10 cellular contexts compared by ENCODE assay signal in the genomic region with DNA sequence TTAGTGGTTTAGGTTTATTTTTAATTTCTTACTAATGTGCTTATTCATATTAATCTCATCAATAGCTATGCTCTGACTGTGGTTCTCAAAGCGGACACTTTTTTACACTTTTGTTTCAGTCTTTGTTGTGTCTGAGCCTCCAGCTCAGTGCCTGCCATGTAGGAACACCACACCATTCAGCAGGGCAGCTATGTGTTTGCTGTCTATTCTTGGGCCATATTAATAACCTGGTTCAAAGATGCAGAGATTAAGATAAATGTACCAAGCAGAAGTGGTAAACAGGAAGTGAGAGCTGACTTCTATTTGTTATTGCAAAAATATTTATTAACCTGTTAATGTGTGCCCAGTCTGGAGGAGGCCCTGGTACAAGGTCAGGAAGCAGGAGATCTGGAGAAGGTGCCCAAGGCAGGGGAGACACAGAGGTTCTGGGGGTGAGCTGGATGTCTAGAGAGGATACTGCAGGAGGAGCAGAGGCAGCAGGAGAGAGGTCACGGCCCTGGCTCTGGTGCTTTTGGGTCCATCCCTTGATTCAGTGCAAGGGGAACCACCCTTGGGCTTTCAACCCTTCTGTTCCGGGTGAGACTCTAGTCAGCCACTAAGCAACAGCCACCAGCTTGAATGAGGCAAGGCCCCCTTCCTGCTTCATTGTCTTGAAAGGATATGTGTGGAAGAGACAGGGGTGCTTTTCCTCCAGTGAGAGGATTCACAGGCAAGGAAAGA. TPM values are rescaled to one million over a fixed set of nuclear protein-coding genes. Genes with fewer than 3 reads are reported as not detected.
A peak's percentile ranks its signal among the peaks of the same experiment; 100 is the strongest.
DNase-seq lines count a peak whose midpoint lies in the region; ATAC-seq and TF ChIP-seq lines count a peak whose summit lies in the region.
"Had no signal": no experiment of that assay in that cellular context is flagged by ENCODE, and none has a peak within 500 bp of the region (broad histone marks: within the 10 kb centered on the region; RNA-seq: fewer than 3 reads in every experiment).

No MANE protein-coding gene starts in this region.

- ATAC-seq in GM18508 (IDR thresholded peaks at IDR 0.05; ENCODE audit: insufficient read depth, unreplicated experiment) = peak; percentile 37
- peak; percentile 66 for ATAC-seq in HG02588 (IDR thresholded peaks at IDR 0.05; ENCODE audit: unreplicated experiment)
- no peak for ATAC-seq in psoas muscle
- no peak for ATAC-seq in HG02840 (IDR thresholded peaks at IDR 0.05; ENCODE audit: low FRiP score, unreplicated experiment)

- H3K27me3 ChIP-seq in psoas muscle (ENCODE audit: insufficient read depth in 3 of 3, low read length in 2 of 3) = no peaks in the 10 kb centered on the region

- no peak for TF ChIP-seq CTCF in psoas muscle (IDR thresholded peaks at IDR 0.05)

- H3K4me3 Mint-ChIP-seq in activated T-helper 1 cell treated with anti-CD3 and anti-CD28 coated beads, Interleukin-12 subunit alpha, Interleukin-12 subunit beta, Interleukin-2, Interleukin-4 antibody, amounts not matched to agents 30 ng/mL and 10 ng/mL and 1 ng/mL, durations not matched to agents 14 hours and 24 hours and 36 hours = peak overlapping the region; percentile 3
- H3K4me3 Mint-ChIP-seq: central memory CD8-positive, alpha-beta T cell had no signal

- H3K4me3 ChIP-seq in psoas muscle = peak overlapping the region; percentile 41

- peaks cover 14% of the 10 kb centered on the region for H3K27me3 Mint-ChIP-seq in activated T-helper 1 cell treated with anti-CD3 and anti-CD28 coated beads, Interleukin-12 subunit alpha, Interleukin-12 subunit beta, Interleukin-2, Interleukin-4 antibody, amounts not matched to agents 30 ng/mL and 10 ng/mL and 1 ng/mL, durations not matched to agents 14 hours and 24 hours and 36 hours (ENCODE audit: insufficient read depth)

- no peaks in the 10 kb centered on the region for H3K4me1 ChIP-seq in psoas muscle

- peaks cover 37% of the 10 kb centered on the region for H3K4me1 Mint-ChIP-seq in activated T-helper 1 cell treated with anti-CD3 and anti-CD28 coated beads, Interleukin-12 subunit alpha, Interleukin-12 subunit beta, Interleukin-2, Interleukin-4 antibody, amounts not matched to agents 30 ng/mL and 10 ng/mL and 1 ng/mL, durations not matched to agents 14 hours and 24 hours and 36 hours (ENCODE audit: low read depth)

- H3K36me3 ChIP-seq in psoas muscle (ENCODE audit: insufficient read depth in 1 of 2, low read depth in 1 of 2) = no peaks in the 10 kb centered on the region

- H3K27ac Mint-ChIP-seq in activated T-helper 1 cell treated with anti-CD3 and anti-CD28 coated beads, Interleukin-12 subunit alpha, Interleukin-12 subunit beta, Interleukin-2, Interleukin-4 antibody, amounts not matched to agents 30 ng/mL and 10 ng/mL and 1 ng/mL, durations not matched to agents 14 hours and 24 hours and 36 hours = peak overlapping the region; percentile 24

- WGBS in psoas muscle, 3 donors = 86 to 96% (median 88%) methylated on average over 3 of the region's 3 CpGs

- intact Hi-C loops in activated T-helper 1 cell treated with anti-CD3 and anti-CD28 coated beads, Interleukin-12 subunit alpha, Interleukin-12 subunit beta, Interleukin-2, Interleukin-4 antibody, amounts not matched to agents 30 ng/mL and 10 ng/mL and 1 ng/mL, durations not matched to agents 14 hours and 24 hours and 36 hours (cut with micrococcal nuclease) = no loop called here
- intact Hi-C loops in psoas muscle (cut with DNase I) = no loop called here

- DNase-seq in activated T-helper 1 cell treated with anti-CD3 and anti-CD28 coated beads, Interleukin-12 subunit alpha, Interleukin-12 subunit beta, Interleukin-2, Interleukin-4 antibody, amounts not matched to agents 30 ng/mL and 10 ng/mL and 1 ng/mL, durations not matched to agents 14 hours and 24 hours and 36 hours (ENCODE audit: low spot score) = no peak
- DNase-seq in psoas muscle (no peak), GOT3 (lab: John Stamatoyannopoulos, UW) (no peak), midbrain (lab: John Stamatoyannopoulos, UW) (no peak)
- DNase-seq: NK-92 treated with Interleukin-12 subunit alpha and Interleukin-12 subunit beta, amount 100 ng/mL, for 24 hours had no signal

- no peak overlapping the region for H3K27ac ChIP-seq in psoas muscle
- H3K27ac ChIP-seq: VCaP had no signal

- H3K36me3 Mint-ChIP-seq in activated T-helper 1 cell treated with anti-CD3 and anti-CD28 coated beads, Interleukin-12 subunit alpha, Interleukin-12 subunit beta, Interleukin-2, Interleukin-4 antibody, amounts not matched to agents 30 ng/mL and 10 ng/mL and 1 ng/mL, durations not matched to agents 14 hours and 24 hours and 36 hours (ENCODE audit: low read depth) = peaks cover 9% of the 10 kb centered on the region

- H3K9me3 ChIP-seq in psoas muscle = no peaks in the 10 kb centered on the region

- H3K9me3 Mint-ChIP-seq in activated T-helper 1 cell treated with anti-CD3 and anti-CD28 coated beads, Interleukin-12 subunit alpha, Interleukin-12 subunit beta, Interleukin-2, Interleukin-4 antibody, amounts not matched to agents 30 ng/mL and 10 ng/mL and 1 ng/mL, durations not matched to agents 14 hours and 24 hours and 36 hours = peaks cover 20% of the 10 kb centered on the region

RNA-seq across cellular contexts. Expression of a gene that starts 1.9 kb away (rescaled TPM):
- total RNA-seq in activated T-helper 1 cell treated with anti-CD3 and anti-CD28 coated beads, Interleukin-12 subunit alpha, Interleukin-12 subunit beta, Interleukin-2, Interleukin-4 antibody, amounts not matched to agents 30 ng/mL and 10 ng/mL and 1 ng/mL, durations not matched to agents 14 hours and 24 hours and 36 hours = 2.4 and 3.1 TPM in 2 replicates
- total RNA-seq in psoas muscle = 1 to 10 TPM; 2.0 to 2.9 (median 2.7) TPM
- 1 to 10 TPM in 2 of 3 donors, under 1 TPM in 1; 0.90 to 1.7 (median 1.1) TPM for polyA plus RNA-seq in psoas muscle

RNA-seq across cellular contexts. Expression of a gene that starts 53.1 kb away (rescaled TPM):
- total RNA-seq in activated T-helper 1 cell treated with anti-CD3 and anti-CD28 coated beads, Interleukin-12 subunit alpha, Interleukin-12 subunit beta, Interleukin-2, Interleukin-4 antibody, amounts not matched to agents 30 ng/mL and 10 ng/mL and 1 ng/mL, durations not matched to agents 14 hours and 24 hours and 36 hours = 28.3 and 29.2 TPM in 2 replicates
- total RNA-seq in psoas muscle = 100 to 1,000 TPM in 2 of 4 donors, 10 to 100 TPM in 2; 74.7 to 166 (median 99.6) TPM
- 10 to 100 TPM; 18.1 to 78.5 (median 26.0) TPM for polyA plus RNA-seq in psoas muscle

Comparison
In these comparisons a context has a peak if more than half of its experiments do, and no peak if none do; other contexts are left out.
1. ATAC-seq: peak in GM18508 (single experiment) and HG02588 (single experiment); none in psoas muscle (0 of 4) and HG02840 (single experiment).